In the genomic region with DNA sequence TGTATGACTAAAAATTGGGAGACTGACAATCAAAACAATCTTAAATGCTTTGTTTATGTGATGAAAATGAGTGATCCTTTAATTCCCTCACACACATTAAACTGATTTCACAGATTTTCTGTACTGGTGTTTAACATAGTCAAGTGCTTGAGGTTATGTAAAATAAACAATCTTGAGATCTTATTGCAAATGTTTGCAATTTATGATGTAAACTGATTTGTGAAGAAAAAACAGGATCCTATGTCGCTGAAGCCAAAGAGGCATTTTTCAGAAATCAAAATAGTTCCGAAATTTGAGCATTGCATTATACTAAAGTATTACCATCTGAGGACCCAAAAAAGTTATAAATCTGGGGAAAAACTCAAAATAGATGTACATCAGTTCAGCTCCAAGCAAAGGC, we compare ENCODE assay signal across 18 cellular contexts. TPM values are rescaled to one million over a fixed set of nuclear protein-coding genes. Genes with fewer than 3 reads are reported as not detected.
"Had no signal": no experiment of that assay in that cellular context is flagged by ENCODE, and none has a peak within 500 bp of the region (broad histone marks: within the 10 kb centered on the region; RNA-seq: fewer than 3 reads in every experiment).

No MANE protein-coding gene starts in this region.

- DNase-seq: effector memory CD8-positive, alpha-beta T cell; erythroblast; gastrocnemius medialis; immature natural killer cell; lower lobe of right lung; natural killer cell; small intestine; stimulated activated CD4-positive, alpha-beta T cell treated with anti-CD3 and anti-CD28 coated beads, Interleukin-12 subunit alpha, Interleukin-12 subunit beta, amount 100 ng/mL, for 4 hours; stimulated activated naive CD4-positive, alpha-beta T cell treated with Interleukin-2 at 50 U/mL for 16 hours; trophoblast cell had no signal

- H3K36me3 ChIP-seq: gastrocnemius medialis, left lung, lower lobe of right lung, right atrium auricular region had no signal

- H3K9me3 ChIP-seq: gastrocnemius medialis, left lung, lower lobe of right lung, right atrium auricular region had no signal

- H3K27ac Mint-ChIP-seq: dendritic cell treated with granulocyte-macrophage colony-stimulating factor and Interleukin-4, amounts not matched to agents 40 ng/mL and 50 ng/mL, for 4 days; effector memory CD8-positive, alpha-beta T cell; immature natural killer cell; memory B cell; mesothelial cell of epicardium; natural killer cell had no signal

- H3K4me3 Mint-ChIP-seq: dendritic cell treated with granulocyte-macrophage colony-stimulating factor and Interleukin-4, amounts not matched to agents 40 ng/mL and 50 ng/mL, for 4 days; effector memory CD8-positive, alpha-beta T cell; immature natural killer cell; memory B cell; mesothelial cell of epicardium; natural killer cell; neural crest cell had no signal

- H3K4me3 ChIP-seq: gastrocnemius medialis, left lung, lower lobe of right lung, right atrium auricular region had no signal

- H3K36me3 Mint-ChIP-seq: memory B cell, mesothelial cell of epicardium, natural killer cell had no signal

- ATAC-seq: effector memory CD8-positive, alpha-beta T cell; gastrocnemius medialis; left lung; lower lobe of right lung; natural killer cell had no signal

- H3K9me3 Mint-ChIP-seq: dendritic cell treated with granulocyte-macrophage colony-stimulating factor and Interleukin-4, amounts not matched to agents 40 ng/mL and 50 ng/mL, for 4 days; effector memory CD8-positive, alpha-beta T cell; mesothelial cell of epicardium; natural killer cell; neural crest cell had no signal

- H3K27ac ChIP-seq: gastrocnemius medialis, left lung, lower lobe of right lung, right atrium auricular region had no signal

RNA-seq across cellular contexts. Expression of gene SHOX2, which starts 12.7 kb away (rescaled TPM):
- total RNA-seq: mucosa of gallbladder, natural killer cell, osteocyte had no signal
- polyA plus RNA-seq: immature natural killer cell had no signal
